ENCODE assay signal across 1 cellular context in the genomic region with DNA sequence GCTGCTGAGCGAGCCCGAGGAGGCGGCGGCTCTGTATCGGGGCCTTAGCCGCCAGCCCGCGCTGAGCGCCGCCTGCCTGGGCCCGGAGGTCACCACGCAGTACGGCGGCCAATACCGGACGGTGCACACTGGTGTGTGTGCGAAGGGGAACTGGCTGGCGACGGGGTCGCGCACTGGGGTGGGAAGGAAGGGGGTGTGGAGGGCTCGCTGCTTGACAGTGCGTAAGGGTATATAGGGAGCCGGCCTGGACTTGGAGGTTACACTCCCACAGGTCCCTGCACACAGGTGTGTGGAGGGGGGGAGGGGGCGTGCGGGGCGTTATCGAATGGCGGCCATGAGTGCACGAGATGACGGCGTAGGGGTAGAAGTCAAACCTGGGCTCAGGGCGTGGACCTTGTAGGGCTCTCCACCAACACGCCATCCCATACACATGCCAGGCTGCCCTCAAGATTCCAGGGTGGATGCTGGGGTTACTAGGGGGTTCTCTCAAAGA.
TF ChIP-seq lines count a peak whose summit lies in the region.

No MANE protein-coding gene starts in this region.

TF ChIP-seq in HepG2, 621 proteins besides CTCF, POLR2A, EP300 and RAD21 (continued from another document and continues in another):
- TF ChIP-seq, protein P1, sequence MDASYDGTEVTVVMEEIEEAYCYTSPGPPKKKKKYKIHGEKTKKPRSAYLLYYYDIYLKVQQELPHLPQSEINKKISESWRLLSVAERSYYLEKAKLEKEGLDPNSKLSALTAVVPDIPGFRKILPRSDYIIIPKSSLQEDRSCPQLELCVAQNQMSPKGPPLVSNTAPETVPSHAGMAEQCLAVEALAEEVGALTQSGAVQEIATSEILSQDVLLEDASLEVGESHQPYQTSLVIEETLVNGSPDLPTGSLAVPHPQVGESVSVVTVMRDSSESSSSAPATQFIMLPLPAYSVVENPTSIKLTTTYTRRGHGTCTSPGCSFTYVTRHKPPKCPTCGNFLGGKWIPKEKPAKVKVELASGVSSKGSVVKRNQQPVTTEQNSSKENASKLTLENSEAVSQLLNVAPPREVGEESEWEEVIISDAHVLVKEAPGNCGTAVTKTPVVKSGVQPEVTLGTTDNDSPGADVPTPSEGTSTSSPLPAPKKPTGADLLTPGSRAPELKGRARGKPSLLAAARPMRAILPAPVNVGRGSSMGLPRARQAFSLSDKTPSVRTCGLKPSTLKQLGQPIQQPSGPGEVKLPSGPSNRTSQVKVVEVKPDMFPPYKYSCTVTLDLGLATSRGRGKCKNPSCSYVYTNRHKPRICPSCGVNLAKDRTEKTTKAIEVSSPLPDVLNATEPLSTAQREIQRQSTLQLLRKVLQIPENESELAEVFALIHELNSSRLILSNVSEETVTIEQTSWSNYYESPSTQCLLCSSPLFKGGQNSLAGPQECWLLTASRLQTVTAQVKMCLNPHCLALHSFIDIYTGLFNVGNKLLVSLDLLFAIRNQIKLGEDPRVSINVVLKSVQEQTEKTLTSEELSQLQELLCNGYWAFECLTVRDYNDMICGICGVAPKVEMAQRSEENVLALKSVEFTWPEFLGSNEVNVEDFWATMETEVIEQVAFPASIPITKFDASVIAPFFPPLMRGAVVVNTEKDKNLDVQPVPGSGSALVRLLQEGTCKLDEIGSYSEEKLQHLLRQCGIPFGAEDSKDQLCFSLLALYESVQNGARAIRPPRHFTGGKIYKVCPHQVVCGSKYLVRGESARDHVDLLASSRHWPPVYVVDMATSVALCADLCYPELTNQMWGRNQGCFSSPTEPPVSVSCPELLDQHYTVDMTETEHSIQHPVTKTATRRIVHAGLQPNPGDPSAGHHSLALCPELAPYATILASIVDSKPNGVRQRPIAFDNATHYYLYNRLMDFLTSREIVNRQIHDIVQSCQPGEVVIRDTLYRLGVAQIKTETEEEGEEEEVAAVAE (CRISPR knock-in tag; IDR thresholded peaks at IDR 0.05; ENCODE audit: borderline replicate concordance), result no peak
- TF ChIP-seq ZC3H13 (CRISPR knock-in tag; IDR thresholded peaks at IDR 0.05), result no peak
- no peak for TF ChIP-seq FOXP1 (IDR thresholded peaks at IDR 0.05)
- no peak for TF ChIP-seq FOXP1 (CRISPR knock-in tag; IDR thresholded peaks at IDR 0.05)
- no peak for TF ChIP-seq PTBP1 (IDR thresholded peaks at IDR 0.05; ENCODE audit: low read depth, low read length, poor library complexity, severe bottlenecking)
- TF ChIP-seq ZNF557 (CRISPR knock-in tag; IDR thresholded peaks at IDR 0.05), result no peak
- TF ChIP-seq ZMYM4 (CRISPR knock-in tag; IDR thresholded peaks at IDR 0.05), result no peak
- no peak for TF ChIP-seq SMAD1 (CRISPR knock-in tag; IDR thresholded peaks at IDR 0.05; ENCODE audit: borderline replicate concordance, low read depth)
- no peak for TF ChIP-seq HCFC1 (IDR thresholded peaks at IDR 0.05; ENCODE audit: low read depth, low read length)
- TF ChIP-seq, protein P2, sequence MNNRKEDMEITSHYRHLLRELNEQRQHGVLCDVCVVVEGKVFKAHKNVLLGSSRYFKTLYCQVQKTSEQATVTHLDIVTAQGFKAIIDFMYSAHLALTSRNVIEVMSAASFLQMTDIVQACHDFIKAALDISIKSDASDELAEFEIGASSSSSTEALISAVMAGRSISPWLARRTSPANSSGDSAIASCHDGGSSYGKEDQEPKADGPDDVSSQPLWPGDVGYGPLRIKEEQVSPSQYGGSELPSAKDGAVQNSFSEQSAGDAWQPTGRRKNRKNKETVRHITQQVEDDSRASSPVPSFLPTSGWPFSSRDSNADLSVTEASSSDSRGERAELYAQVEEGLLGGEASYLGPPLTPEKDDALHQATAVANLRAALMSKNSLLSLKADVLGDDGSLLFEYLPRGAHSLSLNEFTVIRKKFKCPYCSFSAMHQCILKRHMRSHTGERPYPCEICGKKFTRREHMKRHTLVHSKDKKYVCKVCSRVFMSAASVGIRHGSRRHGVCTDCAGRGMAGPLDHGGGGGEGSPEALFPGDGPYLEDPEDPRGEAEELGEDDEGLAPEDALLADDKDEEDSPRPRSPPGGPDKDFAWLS (CRISPR knock-in tag; IDR thresholded peaks at IDR 0.05; ENCODE audit: borderline replicate concordance), result no peak
- TF ChIP-seq, protein P3, sequence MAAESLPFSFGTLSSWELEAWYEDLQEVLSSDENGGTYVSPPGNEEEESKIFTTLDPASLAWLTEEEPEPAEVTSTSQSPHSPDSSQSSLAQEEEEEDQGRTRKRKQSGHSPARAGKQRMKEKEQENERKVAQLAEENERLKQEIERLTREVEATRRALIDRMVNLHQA (CRISPR knock-in tag; IDR thresholded peaks at IDR 0.05), result no peak
- TF ChIP-seq PCBP1 (IDR thresholded peaks at IDR 0.05; ENCODE audit: borderline replicate concordance, low read depth, low read length), result no peak
- TF ChIP-seq ZNF335 (CRISPR knock-in tag; IDR thresholded peaks at IDR 0.05), result no peak
- TF ChIP-seq, protein P4, sequence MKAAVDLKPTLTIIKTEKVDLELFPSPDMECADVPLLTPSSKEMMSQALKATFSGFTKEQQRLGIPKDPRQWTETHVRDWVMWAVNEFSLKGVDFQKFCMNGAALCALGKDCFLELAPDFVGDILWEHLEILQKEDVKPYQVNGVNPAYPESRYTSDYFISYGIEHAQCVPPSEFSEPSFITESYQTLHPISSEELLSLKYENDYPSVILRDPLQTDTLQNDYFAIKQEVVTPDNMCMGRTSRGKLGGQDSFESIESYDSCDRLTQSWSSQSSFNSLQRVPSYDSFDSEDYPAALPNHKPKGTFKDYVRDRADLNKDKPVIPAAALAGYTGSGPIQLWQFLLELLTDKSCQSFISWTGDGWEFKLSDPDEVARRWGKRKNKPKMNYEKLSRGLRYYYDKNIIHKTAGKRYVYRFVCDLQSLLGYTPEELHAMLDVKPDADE (CRISPR knock-in tag; IDR thresholded peaks at IDR 0.05), result no peak
- no peak for TF ChIP-seq ELF4 (CRISPR knock-in tag; IDR thresholded peaks at IDR 0.05; ENCODE audit: borderline replicate concordance)
- no peak for TF ChIP-seq ZNF17 (CRISPR knock-in tag; IDR thresholded peaks at IDR 0.05)
- no peak for TF ChIP-seq ZNF256 (CRISPR knock-in tag; conservative IDR thresholded peaks at IDR 0.05)
- no peak for TF ChIP-seq CHD4 (IDR thresholded peaks at IDR 0.05; ENCODE audit: borderline replicate concordance, low read length)
- TF ChIP-seq, protein P5, sequence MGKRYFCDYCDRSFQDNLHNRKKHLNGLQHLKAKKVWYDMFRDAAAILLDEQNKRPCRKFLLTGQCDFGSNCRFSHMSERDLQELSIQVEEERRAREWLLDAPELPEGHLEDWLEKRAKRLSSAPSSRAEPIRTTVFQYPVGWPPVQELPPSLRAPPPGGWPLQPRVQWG (CRISPR knock-in tag; IDR thresholded peaks at IDR 0.05; ENCODE audit: borderline replicate concordance, low read depth), result no peak
- TF ChIP-seq ZNF263 (CRISPR knock-in tag; IDR thresholded peaks at IDR 0.05), result no peak
- TF ChIP-seq, protein P6, sequence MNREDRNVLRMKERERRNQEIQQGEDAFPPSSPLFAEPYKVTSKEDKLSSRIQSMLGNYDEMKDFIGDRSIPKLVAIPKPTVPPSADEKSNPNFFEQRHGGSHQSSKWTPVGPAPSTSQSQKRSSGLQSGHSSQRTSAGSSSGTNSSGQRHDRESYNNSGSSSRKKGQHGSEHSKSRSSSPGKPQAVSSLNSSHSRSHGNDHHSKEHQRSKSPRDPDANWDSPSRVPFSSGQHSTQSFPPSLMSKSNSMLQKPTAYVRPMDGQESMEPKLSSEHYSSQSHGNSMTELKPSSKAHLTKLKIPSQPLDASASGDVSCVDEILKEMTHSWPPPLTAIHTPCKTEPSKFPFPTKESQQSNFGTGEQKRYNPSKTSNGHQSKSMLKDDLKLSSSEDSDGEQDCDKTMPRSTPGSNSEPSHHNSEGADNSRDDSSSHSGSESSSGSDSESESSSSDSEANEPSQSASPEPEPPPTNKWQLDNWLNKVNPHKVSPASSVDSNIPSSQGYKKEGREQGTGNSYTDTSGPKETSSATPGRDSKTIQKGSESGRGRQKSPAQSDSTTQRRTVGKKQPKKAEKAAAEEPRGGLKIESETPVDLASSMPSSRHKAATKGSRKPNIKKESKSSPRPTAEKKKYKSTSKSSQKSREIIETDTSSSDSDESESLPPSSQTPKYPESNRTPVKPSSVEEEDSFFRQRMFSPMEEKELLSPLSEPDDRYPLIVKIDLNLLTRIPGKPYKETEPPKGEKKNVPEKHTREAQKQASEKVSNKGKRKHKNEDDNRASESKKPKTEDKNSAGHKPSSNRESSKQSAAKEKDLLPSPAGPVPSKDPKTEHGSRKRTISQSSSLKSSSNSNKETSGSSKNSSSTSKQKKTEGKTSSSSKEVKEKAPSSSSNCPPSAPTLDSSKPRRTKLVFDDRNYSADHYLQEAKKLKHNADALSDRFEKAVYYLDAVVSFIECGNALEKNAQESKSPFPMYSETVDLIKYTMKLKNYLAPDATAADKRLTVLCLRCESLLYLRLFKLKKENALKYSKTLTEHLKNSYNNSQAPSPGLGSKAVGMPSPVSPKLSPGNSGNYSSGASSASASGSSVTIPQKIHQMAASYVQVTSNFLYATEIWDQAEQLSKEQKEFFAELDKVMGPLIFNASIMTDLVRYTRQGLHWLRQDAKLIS (CRISPR knock-in tag; IDR thresholded peaks at IDR 0.05), result no peak
- TF ChIP-seq BRD4 (CRISPR knock-in tag; IDR thresholded peaks at IDR 0.05), result no peak
- TF ChIP-seq, protein P7, sequence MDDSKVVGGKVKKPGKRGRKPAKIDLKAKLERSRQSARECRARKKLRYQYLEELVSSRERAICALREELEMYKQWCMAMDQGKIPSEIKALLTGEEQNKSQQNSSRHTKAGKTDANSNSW (CRISPR knock-in tag; IDR thresholded peaks at IDR 0.05; ENCODE audit: borderline replicate concordance), result peak; percentile 36; the same call in 1 of the 2 replicates
- no peak for TF ChIP-seq NFRKB (IDR thresholded peaks at IDR 0.05)
- TF ChIP-seq ZNF558 (CRISPR knock-in tag; IDR thresholded peaks at IDR 0.05; ENCODE audit: borderline replicate concordance), result peak; percentile 79; the same call in 1 of the 2 replicates
- no peak for TF ChIP-seq SMARCC2 (IDR thresholded peaks at IDR 0.05)
- no peak for TF ChIP-seq FOXM1 (CRISPR knock-in tag; IDR thresholded peaks at IDR 0.05)
- TF ChIP-seq, protein P8, sequence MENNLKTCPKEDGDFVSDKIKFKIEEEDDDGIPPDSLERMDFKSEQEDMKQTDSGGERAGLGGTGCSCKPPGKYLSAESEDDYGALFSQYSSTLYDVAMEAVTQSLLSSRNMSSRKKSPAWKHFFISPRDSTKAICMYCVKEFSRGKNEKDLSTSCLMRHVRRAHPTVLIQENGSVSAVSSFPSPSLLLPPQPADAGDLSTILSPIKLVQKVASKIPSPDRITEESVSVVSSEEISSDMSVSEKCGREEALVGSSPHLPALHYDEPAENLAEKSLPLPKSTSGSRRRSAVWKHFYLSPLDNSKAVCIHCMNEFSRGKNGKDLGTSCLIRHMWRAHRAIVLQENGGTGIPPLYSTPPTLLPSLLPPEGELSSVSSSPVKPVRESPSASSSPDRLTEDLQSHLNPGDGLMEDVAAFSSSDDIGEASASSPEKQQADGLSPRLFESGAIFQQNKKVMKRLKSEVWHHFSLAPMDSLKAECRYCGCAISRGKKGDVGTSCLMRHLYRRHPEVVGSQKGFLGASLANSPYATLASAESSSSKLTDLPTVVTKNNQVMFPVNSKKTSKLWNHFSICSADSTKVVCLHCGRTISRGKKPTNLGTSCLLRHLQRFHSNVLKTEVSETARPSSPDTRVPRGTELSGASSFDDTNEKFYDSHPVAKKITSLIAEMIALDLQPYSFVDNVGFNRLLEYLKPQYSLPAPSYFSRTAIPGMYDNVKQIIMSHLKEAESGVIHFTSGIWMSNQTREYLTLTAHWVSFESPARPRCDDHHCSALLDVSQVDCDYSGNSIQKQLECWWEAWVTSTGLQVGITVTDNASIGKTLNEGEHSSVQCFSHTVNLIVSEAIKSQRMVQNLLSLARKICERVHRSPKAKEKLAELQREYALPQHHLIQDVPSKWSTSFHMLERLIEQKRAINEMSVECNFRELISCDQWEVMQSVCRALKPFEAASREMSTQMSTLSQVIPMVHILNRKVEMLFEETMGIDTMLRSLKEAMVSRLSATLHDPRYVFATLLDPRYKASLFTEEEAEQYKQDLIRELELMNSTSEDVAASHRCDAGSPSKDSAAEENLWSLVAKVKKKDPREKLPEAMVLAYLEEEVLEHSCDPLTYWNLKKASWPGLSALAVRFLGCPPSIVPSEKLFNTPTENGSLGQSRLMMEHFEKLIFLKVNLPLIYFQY (CRISPR knock-in tag; IDR thresholded peaks at IDR 0.05; ENCODE audit: borderline replicate concordance), result no peak
- TF ChIP-seq ZNF660 (CRISPR knock-in tag; IDR thresholded peaks at IDR 0.05; ENCODE audit: borderline replicate concordance, low read depth), result no peak
- no peak for TF ChIP-seq TSC22D2 (CRISPR knock-in tag; IDR thresholded peaks at IDR 0.05; ENCODE audit: borderline replicate concordance)
- TF ChIP-seq ZNF383 (CRISPR knock-in tag; IDR thresholded peaks at IDR 0.05; ENCODE audit: borderline replicate concordance), result no peak
- no peak for TF ChIP-seq SP4 (CRISPR knock-in tag; IDR thresholded peaks at IDR 0.05)
- TF ChIP-seq ONECUT2 (CRISPR knock-in tag; IDR thresholded peaks at IDR 0.05), result no peak
- TF ChIP-seq, protein P9, sequence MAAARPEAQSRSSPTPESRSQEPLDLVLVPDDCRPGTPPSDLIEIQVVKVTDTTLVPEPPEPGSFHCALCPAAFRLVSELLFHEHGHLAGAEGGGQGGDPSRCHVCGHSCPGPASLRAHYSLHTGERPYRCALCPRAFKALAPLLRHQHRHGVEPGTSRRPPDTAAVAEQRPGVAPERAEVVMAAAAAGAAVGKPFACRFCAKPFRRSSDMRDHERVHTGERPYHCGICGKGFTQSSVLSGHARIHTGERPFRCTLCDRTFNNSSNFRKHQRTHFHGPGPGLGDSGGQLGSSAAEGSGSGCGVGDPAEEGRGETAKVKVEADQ (CRISPR knock-in tag; IDR thresholded peaks at IDR 0.05; ENCODE audit: borderline replicate concordance), result peak; percentile 3; the same call in 1 of the 2 replicates
- TF ChIP-seq, protein P10, sequence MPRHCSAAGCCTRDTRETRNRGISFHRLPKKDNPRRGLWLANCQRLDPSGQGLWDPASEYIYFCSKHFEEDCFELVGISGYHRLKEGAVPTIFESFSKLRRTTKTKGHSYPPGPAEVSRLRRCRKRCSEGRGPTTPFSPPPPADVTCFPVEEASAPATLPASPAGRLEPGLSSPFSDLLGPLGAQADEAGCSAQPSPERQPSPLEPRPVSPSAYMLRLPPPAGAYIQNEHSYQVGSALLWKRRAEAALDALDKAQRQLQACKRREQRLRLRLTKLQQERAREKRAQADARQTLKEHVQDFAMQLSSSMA (CRISPR knock-in tag; IDR thresholded peaks at IDR 0.05), result no peak
- no peak for TF ChIP-seq ZBTB38 (CRISPR knock-in tag; IDR thresholded peaks at IDR 0.05)
- TF ChIP-seq, protein P11, sequence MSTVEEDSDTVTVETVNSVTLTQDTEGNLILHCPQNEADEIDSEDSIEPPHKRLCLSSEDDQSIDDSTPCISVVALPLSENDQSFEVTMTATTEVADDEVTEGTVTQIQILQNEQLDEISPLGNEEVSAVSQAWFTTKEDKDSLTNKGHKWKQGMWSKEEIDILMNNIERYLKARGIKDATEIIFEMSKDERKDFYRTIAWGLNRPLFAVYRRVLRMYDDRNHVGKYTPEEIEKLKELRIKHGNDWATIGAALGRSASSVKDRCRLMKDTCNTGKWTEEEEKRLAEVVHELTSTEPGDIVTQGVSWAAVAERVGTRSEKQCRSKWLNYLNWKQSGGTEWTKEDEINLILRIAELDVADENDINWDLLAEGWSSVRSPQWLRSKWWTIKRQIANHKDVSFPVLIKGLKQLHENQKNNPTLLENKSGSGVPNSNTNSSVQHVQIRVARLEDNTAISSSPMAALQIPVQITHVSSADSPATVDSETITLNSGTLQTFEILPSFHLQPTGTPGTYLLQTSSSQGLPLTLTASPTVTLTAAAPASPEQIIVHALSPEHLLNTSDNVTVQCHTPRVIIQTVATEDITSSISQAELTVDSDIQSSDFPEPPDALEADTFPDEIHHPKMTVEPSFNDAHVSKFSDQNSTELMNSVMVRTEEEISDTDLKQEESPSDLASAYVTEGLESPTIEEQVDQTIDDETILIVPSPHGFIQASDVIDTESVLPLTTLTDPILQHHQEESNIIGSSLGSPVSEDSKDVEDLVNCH (CRISPR knock-in tag; IDR thresholded peaks at IDR 0.05), result no peak
- TF ChIP-seq MTA1 (CRISPR knock-in tag; IDR thresholded peaks at IDR 0.05; ENCODE audit: borderline replicate concordance), result no peak
